ENCODE assay signal across 20 cellular contexts in genomic region chr4:101141855-101142254, GRCh38.
"Had no signal": no experiment of that assay in that cellular context is flagged by ENCODE, and none has a peak within 500 bp of the region (broad histone marks: within the 10 kb centered on the region; RNA-seq: fewer than 3 reads in every experiment).

No MANE protein-coding gene starts in this region.

- H3K9ac ChIP-seq: parathyroid adenoma had no signal

- DNase-seq: activated CD4-positive, alpha-beta T cell treated with anti-CD3 and anti-CD28 coated beads, Interleukin-2, amount 10 ng/mL, durations not matched to agents 24 days and 14 days; activated CD8-positive, alpha-beta T cell treated with anti-CD3 and anti-CD28 coated beads for 36 hours; activated naive CD4-positive, alpha-beta T cell treated with Interleukin-2 at 50 U/mL for 16 hours; activated naive CD8-positive, alpha-beta T cell treated with anti-CD3 and anti-CD28 coated beads, Interleukin-2, amount 10 ng/mL, durations not matched to agents 7 days and 5 days; activated T-cell treated with anti-CD3 and anti-CD28 coated beads, Interleukin-2, amount 50 U/mL, for 1 hour; amygdala; dorsolateral prefrontal cortex; left ventricle myocardium superior; mesenchymal stem cell; naive thymus-derived CD8-positive, alpha-beta T cell; right lobe of liver; stimulated activated CD4-positive, alpha-beta T cell treated with anti-CD3 and anti-CD28 coated beads, Interleukin-4, amount 100 ng/mL, for 24 hours; stimulated activated naive CD4-positive, alpha-beta T cell; thyroid gland had no signal

- ATAC-seq: activated CD8-positive, alpha-beta T cell treated with anti-CD3 and anti-CD28 coated beads for 36 hours; activated T-helper 17 cell treated with anti-CD3 and anti-CD28 coated beads, Interleukin-2, amount 50 U/mL, for 72 hours; left ventricle myocardium superior; naive thymus-derived CD8-positive, alpha-beta T cell; right lobe of liver had no signal

- H3K4me3 Mint-ChIP-seq: activated CD4-positive, alpha-beta T cell treated with anti-CD3 and anti-CD28 coated beads, Interleukin-2, amount 10 ng/mL, durations not matched to agents 24 days and 14 days; activated CD8-positive, alpha-beta T cell treated with anti-CD3 and anti-CD28 coated beads for 36 hours; activated naive CD8-positive, alpha-beta T cell treated with anti-CD3 and anti-CD28 coated beads, Interleukin-2, amount 10 ng/mL, durations not matched to agents 7 days and 5 days; activated T-helper 17 cell treated with anti-CD3 and anti-CD28 coated beads, Interleukin-2, amount 50 U/mL, for 72 hours; naive thymus-derived CD8-positive, alpha-beta T cell; T-helper 2 cell treated with Interferon-gamma antibody and Interleukin-4, amounts not matched to agents 5 μg/mL and 100 μg/mL, for 36 hours had no signal

- H3K4me2 ChIP-seq: smooth muscle cell had no signal

- H3K9me3 ChIP-seq: right lobe of liver, thyroid gland had no signal

- H3K27ac ChIP-seq: dorsolateral prefrontal cortex, parathyroid adenoma, right lobe of liver, thyroid gland had no signal

- FAIRE-seq: TTC549, urothelium cell line had no signal

- H3K4me1 ChIP-seq: parathyroid adenoma, right lobe of liver had no signal

- H3K79me2 ChIP-seq: parathyroid adenoma had no signal

- H3K9me3 Mint-ChIP-seq: naive thymus-derived CD8-positive, alpha-beta T cell; T-helper 2 cell treated with Interferon-gamma antibody and Interleukin-4, amounts not matched to agents 5 μg/mL and 100 μg/mL, for 36 hours had no signal

- H2AFZ ChIP-seq: parathyroid adenoma had no signal

- H3K27me3 ChIP-seq: dorsolateral prefrontal cortex, right lobe of liver, thyroid gland had no signal

- H3K27me3 Mint-ChIP-seq: activated CD4-positive, alpha-beta T cell treated with anti-CD3 and anti-CD28 coated beads, Interleukin-2, amount 10 ng/mL, durations not matched to agents 24 days and 14 days; activated CD8-positive, alpha-beta T cell treated with anti-CD3 and anti-CD28 coated beads for 36 hours; activated naive CD8-positive, alpha-beta T cell treated with anti-CD3 and anti-CD28 coated beads, Interleukin-2, amount 10 ng/mL, durations not matched to agents 7 days and 5 days; activated T-helper 17 cell treated with anti-CD3 and anti-CD28 coated beads, Interleukin-2, amount 50 U/mL, for 72 hours; naive thymus-derived CD8-positive, alpha-beta T cell had no signal

- H3K4me3 ChIP-seq: dorsolateral prefrontal cortex, right lobe of liver, smooth muscle cell, thyroid gland had no signal

- H3K36me3 ChIP-seq: right lobe of liver, thyroid gland had no signal

- H3K27ac Mint-ChIP-seq: activated CD4-positive, alpha-beta T cell treated with anti-CD3 and anti-CD28 coated beads, Interleukin-2, amount 10 ng/mL, durations not matched to agents 24 days and 14 days; activated CD8-positive, alpha-beta T cell treated with anti-CD3 and anti-CD28 coated beads for 36 hours; activated naive CD8-positive, alpha-beta T cell treated with anti-CD3 and anti-CD28 coated beads, Interleukin-2, amount 10 ng/mL, durations not matched to agents 7 days and 5 days; activated T-helper 17 cell treated with anti-CD3 and anti-CD28 coated beads, Interleukin-2, amount 50 U/mL, for 72 hours; T-helper 2 cell treated with Interferon-gamma antibody and Interleukin-4, amounts not matched to agents 5 μg/mL and 100 μg/mL, for 36 hours had no signal
